Comparison of ENCODE assay signal across 12 cellular contexts in genomic region chr17:31413871-31414589, GRCh38. TPM values are rescaled to one million over a fixed set of nuclear protein-coding genes. Genes with fewer than 3 reads are reported as not detected.
A peak's percentile ranks its signal among the peaks of the same experiment; 100 is the strongest.
DNase-seq lines count a peak whose midpoint lies in the region; ATAC-seq and TF ChIP-seq lines count a peak whose summit lies in the region.
"Had no signal": no experiment of that assay in that cellular context is flagged by ENCODE, and none has a peak within 500 bp of the region (broad histone marks: within the 10 kb centered on the region; RNA-seq: fewer than 3 reads in every experiment).

No MANE protein-coding gene starts in this region.

- H3K4me3 ChIP-seq in AG04450 (ENCODE audit: low read depth, low read length) = no peak overlapping the region
- H3K4me3 ChIP-seq: right lobe of liver, stomach had no signal

- H3K27ac ChIP-seq in AG04450 (ENCODE audit: low read depth, low read length) (no peak overlapping the region), cingulate gyrus (ENCODE audit: low read depth, low read length) (peak overlapping the region; percentile 98), layer of hippocampus (ENCODE audit: low read depth, low read length) (peak overlapping the region; percentile 99)
- H3K27ac ChIP-seq: C4-2B, right lobe of liver, stomach had no signal

- ATAC-seq in HG02678 (IDR thresholded peaks at IDR 0.05; ENCODE audit: unreplicated experiment) = no peak
- no peak for ATAC-seq in HG03571 (IDR thresholded peaks at IDR 0.05; ENCODE audit: unreplicated experiment)
- no peak for ATAC-seq in activated CD8-positive, alpha-beta T cell treated with anti-CD3 and anti-CD28 coated beads for 36 hours
- ATAC-seq: right lobe of liver had no signal

- no peaks in the 10 kb centered on the region for H3K9me3 ChIP-seq in AG04450 (ENCODE audit: control insufficient read depth, insufficient read depth, low read length)
- H3K9me3 ChIP-seq: right lobe of liver, stomach had no signal

- no peaks in the 10 kb centered on the region for H3K36me3 Mint-ChIP-seq in activated naive CD8-positive, alpha-beta T cell treated with anti-CD3 and anti-CD28 coated beads for 36 hours
- no peaks in the 10 kb centered on the region for H3K36me3 Mint-ChIP-seq in activated CD8-positive, alpha-beta T cell treated with anti-CD3 and anti-CD28 coated beads for 36 hours (ENCODE audit: low read depth)

- POLR2A ChIA-PET in AG04450 (lab: Yijun Ruan, JAX) = interaction anchor here (0.6 kb wide), 1 partner anchor 397 kb away, joined by 3 read pairs; no protein-coding TSS in a partner anchor
- POLR2A ChIA-PET in activated CD8-positive, alpha-beta T cell treated with anti-CD3 and anti-CD28 coated beads for 36 hours (lab: Charles Lee) = no interaction called here

- TF ChIP-seq CTCF in AG04450 (IDR thresholded peaks at IDR 0.05; ENCODE audit: low read depth, low read length) = no peak
- TF ChIP-seq CTCF in activated CD8-positive, alpha-beta T cell treated with anti-CD3 and anti-CD28 coated beads for 36 hours (IDR thresholded peaks at IDR 0.05) = no peak

- no peak overlapping the region for H3K27ac Mint-ChIP-seq in activated naive CD8-positive, alpha-beta T cell treated with anti-CD3 and anti-CD28 coated beads for 36 hours
- H3K27ac Mint-ChIP-seq in activated CD8-positive, alpha-beta T cell treated with anti-CD3 and anti-CD28 coated beads for 36 hours = no peak overlapping the region

- H3K4me1 Mint-ChIP-seq in activated naive CD8-positive, alpha-beta T cell treated with anti-CD3 and anti-CD28 coated beads for 36 hours = no peaks in the 10 kb centered on the region
- H3K4me1 Mint-ChIP-seq in activated CD8-positive, alpha-beta T cell treated with anti-CD3 and anti-CD28 coated beads for 36 hours (ENCODE audit: low read depth) = no peaks in the 10 kb centered on the region

- H3K9me3 Mint-ChIP-seq in activated naive CD8-positive, alpha-beta T cell treated with anti-CD3 and anti-CD28 coated beads for 36 hours = no peaks in the 10 kb centered on the region
- no peaks in the 10 kb centered on the region for H3K9me3 Mint-ChIP-seq in activated CD8-positive, alpha-beta T cell treated with anti-CD3 and anti-CD28 coated beads for 36 hours

- DNase-seq in AG04450 (ENCODE audit: low read depth, low spot score) (peak; percentile 39), LHCN-M2 (ENCODE audit: low read depth) (peak; percentile 88)
- DNase-seq in activated naive CD8-positive, alpha-beta T cell treated with anti-CD3 and anti-CD28 coated beads for 36 hours = no peak
- no peak for DNase-seq in activated CD8-positive, alpha-beta T cell treated with anti-CD3 and anti-CD28 coated beads for 36 hours
- DNase-seq: NCI-H1417, stomach had no signal

- H3K27me3 Mint-ChIP-seq in activated naive CD8-positive, alpha-beta T cell treated with anti-CD3 and anti-CD28 coated beads for 36 hours = no peaks in the 10 kb centered on the region
- H3K27me3 Mint-ChIP-seq in activated CD8-positive, alpha-beta T cell treated with anti-CD3 and anti-CD28 coated beads for 36 hours = no peaks in the 10 kb centered on the region

- intact Hi-C loops in activated CD8-positive, alpha-beta T cell treated with anti-CD3 and anti-CD28 coated beads for 36 hours (cut with micrococcal nuclease) = no loop called here

- H3K27me3 ChIP-seq in AG04450 (ENCODE audit: control insufficient read depth, insufficient read depth, low read length) (peaks cover 20% of the 10 kb centered on the region), layer of hippocampus (ENCODE audit: control insufficient read depth, insufficient read depth, low read length) (no peaks in the 10 kb centered on the region)
- H3K27me3 ChIP-seq: right lobe of liver had no signal

- H3K4me3 Mint-ChIP-seq in activated naive CD8-positive, alpha-beta T cell treated with anti-CD3 and anti-CD28 coated beads for 36 hours = no peak overlapping the region
- H3K4me3 Mint-ChIP-seq in activated CD8-positive, alpha-beta T cell treated with anti-CD3 and anti-CD28 coated beads for 36 hours = no peak overlapping the region

- CTCF ChIA-PET in AG04450 (lab: Charles Lee) = interaction anchor here (0.5 to 0.6 kb wide), 2 partner anchors 135 to 499 kb away, joined by 3 to 4 read pairs; no protein-coding TSS in a partner anchor
- CTCF ChIA-PET in activated CD8-positive, alpha-beta T cell treated with anti-CD3 and anti-CD28 coated beads for 36 hours (lab: Charles Lee) = interaction anchor here (3.0 kb wide), 1 partner anchor 25 kb away, joined by 6 read pairs; no protein-coding TSS in a partner anchor

RNA-seq across cellular contexts. Expression of gene RAB11FIP4, which starts 22.6 kb away (rescaled TPM):
- polyA plus RNA-seq in AG04450 (2011; rRNA removed) = 0.32 and 0.58 TPM in 2 replicates
- 0.30 and 2.2 TPM in 2 replicates for polyA minus RNA-seq in AG04450 (2011; rRNA and poly(A)+ RNA removed)
- under 0.01 and 0.45 TPM in 2 replicates for total RNA-seq in LHCN-M2 (2014; rRNA removed)
- polyA plus RNA-seq in LHCN-M2 (2012) = 0.21 TPM
- 10 to 100 TPM; 16.7 to 18.7 TPM for total RNA-seq in activated naive CD8-positive, alpha-beta T cell treated with anti-CD3 and anti-CD28 coated beads for 36 hours
- 10 to 100 TPM; 38.2 to 39.1 TPM for total RNA-seq in activated CD8-positive, alpha-beta T cell treated with anti-CD3 and anti-CD28 coated beads for 36 hours

Comparison
In these comparisons a context has a peak if more than half of its experiments do, and no peak if none do; other contexts are left out.
1. DNase-seq: peak in AG04450 (single experiment) and LHCN-M2 (single experiment); none in activated naive CD8-positive, alpha-beta T cell treated with anti-CD3 and anti-CD28 coated beads for 36 hours (single experiment) and activated CD8-positive, alpha-beta T cell treated with anti-CD3 and anti-CD28 coated beads for 36 hours (single experiment).
2. RNA of gene RAB11FIP4, which starts 22.6 kb away (total RNA-seq): 38.2 to 39.1 TPM in activated CD8-positive, alpha-beta T cell treated with anti-CD3 and anti-CD28 coated beads for 36 hours and 16.7 to 18.7 TPM in activated naive CD8-positive, alpha-beta T cell treated with anti-CD3 and anti-CD28 coated beads for 36 hours; under 0.01 to 0.45 TPM in LHCN-M2; every median in the first group is over 10 times any median in the second.